In genomic region chr7:99393363-99394187, GRCh38 we compare ENCODE assay signal across 8 cellular contexts. TPM values are rescaled to one million over a fixed set of nuclear protein-coding genes. Genes with fewer than 3 reads are reported as not detected.
DNase-seq lines count a peak whose midpoint lies in the region; FAIRE-seq and TF ChIP-seq lines count a peak whose summit lies in the region.

No MANE protein-coding gene starts in this region.

- intact Hi-C loops in dendritic cell treated with granulocyte-macrophage colony-stimulating factor and Interleukin-4, amounts not matched to agents 40 ng/mL and 50 ng/mL, for 4 days (cut with micrococcal nuclease): no loop called here

- H3K9me3 ChIP-seq in muscle layer of duodenum (ENCODE audit: control insufficient read depth in 1 of 2, low read length in 2 of 2): no peaks in the 10 kb centered on the region

- peaks cover 100% of the 10 kb centered on the region for H3K36me3 Mint-ChIP-seq in dendritic cell treated with granulocyte-macrophage colony-stimulating factor and Interleukin-4, amounts not matched to agents 40 ng/mL and 50 ng/mL, for 4 days (ENCODE audit: low read depth)

- H3K27ac Mint-ChIP-seq in dendritic cell treated with granulocyte-macrophage colony-stimulating factor and Interleukin-4, amounts not matched to agents 40 ng/mL and 50 ng/mL, for 4 days: peak overlapping the region; percentile 66

- peaks cover 62% of the 10 kb centered on the region for H3K4me1 Mint-ChIP-seq in dendritic cell treated with granulocyte-macrophage colony-stimulating factor and Interleukin-4, amounts not matched to agents 40 ng/mL and 50 ng/mL, for 4 days (ENCODE audit: low read depth)

- no peak overlapping the region for H3K4me3 Mint-ChIP-seq in dendritic cell treated with granulocyte-macrophage colony-stimulating factor and Interleukin-4, amounts not matched to agents 40 ng/mL and 50 ng/mL, for 4 days

- no peaks in the 10 kb centered on the region for H3K9me3 Mint-ChIP-seq in dendritic cell treated with granulocyte-macrophage colony-stimulating factor and Interleukin-4, amounts not matched to agents 40 ng/mL and 50 ng/mL, for 4 days

- H3K4me1 ChIP-seq in muscle layer of duodenum (ENCODE audit: control insufficient read depth in 1 of 2, insufficient read depth in 2 of 2, low read length in 2 of 2): peaks cover 9 to 17% of the 10 kb centered on the region in 2 donors

- no peak for DNase-seq in GM12892 (ENCODE audit: insufficient read length)
- peak; percentile 83 for DNase-seq in NCI-H526 treated with DMSO at 0.1 percent for 48 hours (lab: John Stamatoyannopoulos, UW)
- no peak for DNase-seq in NCI-H2107 (lab: John Stamatoyannopoulos, UW)
- DNase-seq in DMS153 treated with DMSO at 0.1 percent for 48 hours (lab: John Stamatoyannopoulos, UW; ENCODE audit: unreplicated experiment): no peak
- DNase-seq in RPMI8226: no peak
- DNase-seq in RCC 7860 (ENCODE audit: low spot score): no peak

- peak overlapping the region; percentile 42 to 79 for H3K4me3 ChIP-seq in muscle layer of duodenum (ENCODE audit: low read depth in 1 of 2, low read length in 2 of 2)

- FAIRE-seq in GM12892 (lab: Jason Lieb, UNC) (no peak), RCC 7860 (lab: Jason Lieb, UNC) (no peak)

- H3K27me3 ChIP-seq in muscle layer of duodenum (ENCODE audit: low read depth, low read length): no peaks in the 10 kb centered on the region

- H3K27me3 Mint-ChIP-seq in dendritic cell treated with granulocyte-macrophage colony-stimulating factor and Interleukin-4, amounts not matched to agents 40 ng/mL and 50 ng/mL, for 4 days: no peaks in the 10 kb centered on the region

- peak overlapping the region; percentile 7 for H3K27ac ChIP-seq in muscle layer of duodenum (ENCODE audit: low read length)

- TF ChIP-seq POLR2A in GM12892 (IDR thresholded peaks at IDR 0.05; ENCODE audit: low read depth, low read length): peak; percentile 35; the same call in 1 of the 2 replicates

- H3K36me3 ChIP-seq in muscle layer of duodenum (ENCODE audit: control insufficient read depth in 1 of 2, insufficient read depth in 2 of 2, low read length in 2 of 2): peaks cover 48 to 60% of the 10 kb centered on the region in 2 donors

RNA-seq across cellular contexts. Expression of gene PDAP1, which starts 14.8 kb away (rescaled TPM):
- polyA plus RNA-seq in GM12892 (2012; ENCODE audit: missing spikeins): 108 TPM

RNA-seq across cellular contexts. Expression of gene BUD31, which starts 15.2 kb away (rescaled TPM):
- 130 TPM for polyA plus RNA-seq in GM12892 (2012; ENCODE audit: missing spikeins)

RNA-seq across cellular contexts. Expression of gene ARPC1B, which starts 19.0 kb away (rescaled TPM):
- polyA plus RNA-seq in GM12892 (2012; ENCODE audit: missing spikeins): 230 TPM

RNA-seq across cellular contexts. Expression of gene PTCD1, which starts 45.0 kb away (rescaled TPM):
- 3.1 TPM for polyA plus RNA-seq in GM12892 (2012; ENCODE audit: missing spikeins)

RNA-seq across cellular contexts. Expression of gene CPSF4, which starts 45.2 kb away (rescaled TPM):
- 34.0 TPM for polyA plus RNA-seq in GM12892 (2012; ENCODE audit: missing spikeins)
